In genomic region chr11:47268448-47269001, GRCh38 we compare ENCODE assay signal across 8 cellular contexts. TPM values are rescaled to one million over a fixed set of nuclear protein-coding genes. Genes with fewer than 3 reads are reported as not detected.
A peak's percentile ranks its signal among the peaks of the same experiment; 100 is the strongest.
DNase-seq lines count a peak whose midpoint lies in the region; ATAC-seq and TF ChIP-seq lines count a peak whose summit lies in the region.

No MANE protein-coding gene starts in this region.

- in situ Hi-C loops in HAP-1 (cut with MboI; ENCODE audit: low sequenced_read_pairs) = loop anchor here (5.0 kb wide), 1 partner anchor 91 kb away; the partner anchor contains the start of gene ARFGAP2

- DNase-seq in activated naive CD4-positive, alpha-beta T cell treated with anti-CD3 and anti-CD28 coated beads, Interleukin-2, amount 10 ng/mL, durations not matched to agents 7 days and 5 days = no peak
- no peak for DNase-seq in activated naive CD4-positive, alpha-beta T cell treated with anti-CD3 and anti-CD28 coated beads, Interleukin-2, amount 50 U/mL, for 16 hours
- no peak for DNase-seq in mesothelial cell of epicardium (ENCODE audit: low spot score in 2 of 2, unreplicated experiment in 2 of 2)
- DNase-seq in upper lobe of left lung = no peak
- DNase-seq in dermis blood vessel endothelial cell = no peak
- DNase-seq in HAP-1 (ENCODE audit: low spot score in 2 of 2) = no peak

- H3K4me3 ChIP-seq in upper lobe of left lung (peak overlapping the region in 3 of 4 donors; percentile 88 to 97 (median 92)), HAP-1 (no peak overlapping the region)

- no peaks in the 10 kb centered on the region for H3K27me3 Mint-ChIP-seq in activated naive CD4-positive, alpha-beta T cell treated with anti-CD3 and anti-CD28 coated beads, Interleukin-2, amount 10 ng/mL, durations not matched to agents 7 days and 5 days
- no peaks in the 10 kb centered on the region for H3K27me3 Mint-ChIP-seq in mesothelial cell of epicardium (ENCODE audit: low read depth)

- H3K27ac ChIP-seq in angular gyrus (ENCODE audit: low read depth, low read length) (peak overlapping the region; percentile 93), upper lobe of left lung (peak overlapping the region; percentile 94 to 99 (median 95))

- H3K27me3 ChIP-seq in upper lobe of left lung (no peaks in the 10 kb centered on the region), HAP-1 (ENCODE audit: low read depth) (no peaks in the 10 kb centered on the region)

- peaks cover 11% of the 10 kb centered on the region for H3K36me3 Mint-ChIP-seq in activated naive CD4-positive, alpha-beta T cell treated with anti-CD3 and anti-CD28 coated beads, Interleukin-2, amount 10 ng/mL, durations not matched to agents 7 days and 5 days
- no peaks in the 10 kb centered on the region for H3K36me3 Mint-ChIP-seq in mesothelial cell of epicardium

- peaks cover 68% of the 10 kb centered on the region for H3K4me1 Mint-ChIP-seq in activated naive CD4-positive, alpha-beta T cell treated with anti-CD3 and anti-CD28 coated beads, Interleukin-2, amount 10 ng/mL, durations not matched to agents 7 days and 5 days
- H3K4me1 Mint-ChIP-seq in mesothelial cell of epicardium = peaks cover 33% of the 10 kb centered on the region

- H3K9me3 ChIP-seq in upper lobe of left lung (no peaks in the 10 kb centered on the region), HAP-1 (no peaks in the 10 kb centered on the region)

- no peak for TF ChIP-seq CTCF in mesothelial cell of epicardium (IDR thresholded peaks at IDR 0.05; ENCODE audit: unreplicated experiment)
- TF ChIP-seq CTCF in upper lobe of left lung (IDR thresholded peaks at IDR 0.05) = no peak

- peak in 1 of 4 donors; percentile 28 for TF ChIP-seq POLR2A in upper lobe of left lung (IDR thresholded peaks at IDR 0.05)

- ATAC-seq in upper lobe of left lung (ENCODE audit: low FRiP score in 2 of 2) (no peak), GM19455 (IDR thresholded peaks at IDR 0.05; ENCODE audit: unreplicated experiment) (no peak)

- peak overlapping the region; percentile 84 for H3K4me3 Mint-ChIP-seq in activated naive CD4-positive, alpha-beta T cell treated with anti-CD3 and anti-CD28 coated beads, Interleukin-2, amount 10 ng/mL, durations not matched to agents 7 days and 5 days
- peak overlapping the region; percentile 94 for H3K4me3 Mint-ChIP-seq in mesothelial cell of epicardium

- peaks cover 34 to 53% (median 41%) of the 10 kb centered on the region in 4 donors for H3K4me1 ChIP-seq in upper lobe of left lung
- peaks cover 19% of the 10 kb centered on the region for H3K4me1 ChIP-seq in HAP-1

- WGBS in upper lobe of left lung, 2 donors = 32 to 40% methylated on average over 10 to 13 of the region's 13 CpGs

- H3K27ac Mint-ChIP-seq in activated naive CD4-positive, alpha-beta T cell treated with anti-CD3 and anti-CD28 coated beads, Interleukin-2, amount 10 ng/mL, durations not matched to agents 7 days and 5 days = peak overlapping the region; percentile 99
- peak overlapping the region; percentile 100 for H3K27ac Mint-ChIP-seq in mesothelial cell of epicardium

- CTCF ChIA-PET in activated naive CD4-positive, alpha-beta T cell treated with anti-CD3 and anti-CD28 coated beads, Interleukin-2, amount 10 ng/mL, durations not matched to agents 7 days and 5 days (lab: Charles Lee) = interaction anchor here (1.2 to 2.3 kb wide), 3 partner anchors 10 to 90 kb away, joined by 3 to 21 read pairs (median 4); partner anchors contain the start of gene ACP2

- H3K36me3 ChIP-seq in upper lobe of left lung (no peaks in the 10 kb centered on the region), HAP-1 (replicated peaks) (no peaks in the 10 kb centered on the region; the same call in 1 of the 2 replicates)

- no peak for TF ChIP-seq EP300 in upper lobe of left lung (IDR thresholded peaks at IDR 0.05)

- no peaks in the 10 kb centered on the region for H3K9me3 Mint-ChIP-seq in activated naive CD4-positive, alpha-beta T cell treated with anti-CD3 and anti-CD28 coated beads, Interleukin-2, amount 10 ng/mL, durations not matched to agents 7 days and 5 days
- no peaks in the 10 kb centered on the region for H3K9me3 Mint-ChIP-seq in mesothelial cell of epicardium

RNA-seq across cellular contexts. Expression of gene MADD, which starts 1.4 kb away (rescaled TPM):
- total RNA-seq in mesothelial cell of epicardium = 65.6 to 71.2 TPM (median 65.7 TPM) in 3 replicates
- 100 to 1,000 TPM in 1 of 6 donors, 10 to 100 TPM in 5; 39.6 to 129 (median 47.9) TPM for total RNA-seq in upper lobe of left lung
- 29.8 and 33.6 TPM in 2 replicates for total RNA-seq in dermis blood vessel endothelial cell

RNA-seq across cellular contexts. Expression of gene NR1H3, which starts 10.7 kb away (rescaled TPM):
- 25.5 to 28.2 TPM (median 26.5 TPM) in 3 replicates for total RNA-seq in mesothelial cell of epicardium
- total RNA-seq in upper lobe of left lung = 100 to 1,000 TPM in 2 of 6 donors, 10 to 100 TPM in 4; 37.3 to 367 (median 49.2) TPM
- total RNA-seq in dermis blood vessel endothelial cell = 34.7 and 36.6 TPM in 2 replicates

RNA-seq across cellular contexts. Expression of gene ACP2, which starts 19.9 kb away (rescaled TPM):
- total RNA-seq in mesothelial cell of epicardium = 38.1 to 41.3 TPM (median 39.6 TPM) in 3 replicates
- 10 to 100 TPM; 37.0 to 78.6 (median 46.5) TPM for total RNA-seq in upper lobe of left lung
- total RNA-seq in dermis blood vessel endothelial cell = 52.6 and 64.2 TPM in 2 replicates

RNA-seq across cellular contexts. Expression of gene DDB2, which starts 53.8 kb away (rescaled TPM):
- total RNA-seq in mesothelial cell of epicardium = 42.4 to 49.1 TPM (median 46.7 TPM) in 3 replicates
- total RNA-seq in upper lobe of left lung = 100 to 1,000 TPM in 1 of 6 donors, 10 to 100 TPM in 5; 18.2 to 107 (median 47.1) TPM
- total RNA-seq in dermis blood vessel endothelial cell = 59.2 and 71.9 TPM in 2 replicates
